Comparison of ENCODE assay signal across 20 cellular contexts in genomic region chr6:148457137-148457842, GRCh38.
A peak's percentile ranks its signal among the peaks of the same experiment; 100 is the strongest.
DNase-seq lines count a peak whose midpoint lies in the region; ATAC-seq and TF ChIP-seq lines count a peak whose summit lies in the region.
"Had no signal": no experiment of that assay in that cellular context is flagged by ENCODE, and none has a peak within 500 bp of the region (broad histone marks: within the 10 kb centered on the region; RNA-seq: fewer than 3 reads in every experiment).

No MANE protein-coding gene starts in this region.

- POLR2A ChIA-PET in activated CD4-positive, alpha-beta memory T cell treated with anti-CD3 and anti-CD28 coated beads for 36 hours (lab: Charles Lee), result interaction anchor here (1.6 kb wide), 1 partner anchor 16 kb away, joined by 8 read pairs; no protein-coding TSS in a partner anchor
- POLR2A ChIA-PET in activated CD4-positive, alpha-beta memory T cell treated with anti-CD3 and anti-CD28 coated beads, Interleukin-2, amount 10 ng/mL, durations not matched to agents 7 days and 5 days (lab: Charles Lee), result no interaction called here

- no peak overlapping the region for H3K9ac ChIP-seq in KMS-11

- no peaks in the 10 kb centered on the region for H3K4me1 ChIP-seq in KMS-11 (ENCODE audit: low read depth, poor library complexity, severe bottlenecking)

- no peak for TF ChIP-seq CTCF in KMS-11 (conservative IDR thresholded peaks at IDR 0.05; ENCODE audit: low read depth, low read length)
- no peak for TF ChIP-seq CTCF in cardiac fibroblast (IDR thresholded peaks at IDR 0.05; ENCODE audit: low read depth, low read length)

- peaks cover 7% of the 10 kb centered on the region; the same call in 1 of the 2 replicates for H3K27me3 ChIP-seq in KMS-11 (ENCODE audit: insufficient read depth, low read depth)
- H3K27me3 ChIP-seq: SJCRH30, upper lobe of right lung had no signal

- ATAC-seq in HG03520 (IDR thresholded peaks at IDR 0.05; ENCODE audit: unreplicated experiment) (no peak), HG03565 (IDR thresholded peaks at IDR 0.05; ENCODE audit: unreplicated experiment) (no peak)
- ATAC-seq: effector memory CD8-positive, alpha-beta T cell; left lobe of liver; mucosa of descending colon; upper lobe of right lung had no signal

- H3K4me2 ChIP-seq in KMS-11, result peak overlapping the region; percentile 2; the same call in 1 of the 2 replicates

- DNase-seq in activated CD4-positive, alpha-beta memory T cell treated with anti-CD3 and anti-CD28 coated beads for 36 hours, result no peak
- DNase-seq in activated CD4-positive, alpha-beta memory T cell treated with anti-CD3 and anti-CD28 coated beads, Interleukin-2, amount 10 ng/mL, durations not matched to agents 7 days and 5 days, result no peak
- DNase-seq in cardiac fibroblast (ENCODE audit: low read depth in 2 of 2) (peak; percentile 26 to 93), pulmonary artery endothelial cell (ENCODE audit: low read depth, low spot score) (peak; percentile 88), DMS 273 (lab: John Stamatoyannopoulos, UW; ENCODE audit: unreplicated experiment) (no peak)
- DNase-seq: CD4-positive, alpha-beta T cell; DMS79; effector memory CD8-positive, alpha-beta T cell; foreskin melanocyte; mucosa of descending colon; NCI-H187 treated with DMSO at 0.1 percent for 48 hours; retina; SJCRH30; stimulated activated CD4-positive, alpha-beta T cell treated with anti-CD3 and anti-CD28 coated beads, Interleukin-15, amount 100 ng/mL, for 24 hours; T-helper 9 cell; upper lobe of right lung had no signal

- no peaks in the 10 kb centered on the region for H3K36me3 Mint-ChIP-seq in activated CD4-positive, alpha-beta memory T cell treated with anti-CD3 and anti-CD28 coated beads for 36 hours
- H3K36me3 Mint-ChIP-seq in activated CD4-positive, alpha-beta memory T cell treated with anti-CD3 and anti-CD28 coated beads, Interleukin-2, amount 10 ng/mL, durations not matched to agents 7 days and 5 days (ENCODE audit: low read depth), result no peaks in the 10 kb centered on the region

- H3K4me3 Mint-ChIP-seq in activated CD4-positive, alpha-beta memory T cell treated with anti-CD3 and anti-CD28 coated beads for 36 hours, result no peak overlapping the region
- no peak overlapping the region for H3K4me3 Mint-ChIP-seq in activated CD4-positive, alpha-beta memory T cell treated with anti-CD3 and anti-CD28 coated beads, Interleukin-2, amount 10 ng/mL, durations not matched to agents 7 days and 5 days
- H3K4me3 Mint-ChIP-seq: CD4-positive, alpha-beta T cell; effector memory CD8-positive, alpha-beta T cell had no signal

- no peaks in the 10 kb centered on the region for H3K9me3 Mint-ChIP-seq in activated CD4-positive, alpha-beta memory T cell treated with anti-CD3 and anti-CD28 coated beads for 36 hours
- H3K9me3 Mint-ChIP-seq in activated CD4-positive, alpha-beta memory T cell treated with anti-CD3 and anti-CD28 coated beads, Interleukin-2, amount 10 ng/mL, durations not matched to agents 7 days and 5 days, result no peaks in the 10 kb centered on the region
- H3K9me3 Mint-ChIP-seq: CD4-positive, alpha-beta T cell; effector memory CD8-positive, alpha-beta T cell had no signal

- no peak overlapping the region for H2AFZ ChIP-seq in KMS-11 (ENCODE audit: low read depth)

- peak overlapping the region; percentile 33 for H3K27ac Mint-ChIP-seq in activated CD4-positive, alpha-beta memory T cell treated with anti-CD3 and anti-CD28 coated beads for 36 hours
- no peak overlapping the region for H3K27ac Mint-ChIP-seq in activated CD4-positive, alpha-beta memory T cell treated with anti-CD3 and anti-CD28 coated beads, Interleukin-2, amount 10 ng/mL, durations not matched to agents 7 days and 5 days
- H3K27ac Mint-ChIP-seq: CD4-positive, alpha-beta T cell; effector memory CD8-positive, alpha-beta T cell had no signal

- no peaks in the 10 kb centered on the region for H3K79me2 ChIP-seq in KMS-11 (ENCODE audit: insufficient read depth, low read depth)

- CTCF ChIA-PET in activated CD4-positive, alpha-beta memory T cell treated with anti-CD3 and anti-CD28 coated beads for 36 hours (lab: Charles Lee), result interaction anchor here (1.0 to 1.8 kb wide), 2 partner anchors 111 to 280 kb away, joined by 3 to 4 read pairs; no protein-coding TSS in a partner anchor
- CTCF ChIA-PET in activated CD4-positive, alpha-beta memory T cell treated with anti-CD3 and anti-CD28 coated beads, Interleukin-2, amount 10 ng/mL, durations not matched to agents 7 days and 5 days (lab: Charles Lee), result interaction anchor here (0.6 kb wide), 1 partner anchor 1652 kb away, joined by 4 read pairs; no protein-coding TSS in a partner anchor

- no peaks in the 10 kb centered on the region for H3K36me3 ChIP-seq in KMS-11 (ENCODE audit: insufficient read depth)
- H3K36me3 ChIP-seq: SJCRH30, upper lobe of right lung had no signal

- no peaks in the 10 kb centered on the region for H3K27me3 Mint-ChIP-seq in activated CD4-positive, alpha-beta memory T cell treated with anti-CD3 and anti-CD28 coated beads for 36 hours
- H3K27me3 Mint-ChIP-seq in activated CD4-positive, alpha-beta memory T cell treated with anti-CD3 and anti-CD28 coated beads, Interleukin-2, amount 10 ng/mL, durations not matched to agents 7 days and 5 days, result peaks cover 5% of the 10 kb centered on the region

- intact Hi-C loops in activated CD4-positive, alpha-beta memory T cell treated with anti-CD3 and anti-CD28 coated beads for 36 hours (cut with micrococcal nuclease), result loop anchor here (1.0 to 2.0 kb wide), 2 partner anchors 16 to 253 kb away; no protein-coding TSS in a partner anchor

- no peak overlapping the region for H3K27ac ChIP-seq in KMS-11
- H3K27ac ChIP-seq: SJCRH30, upper lobe of right lung had no signal

- peaks cover 8% of the 10 kb centered on the region for H3K4me1 Mint-ChIP-seq in activated CD4-positive, alpha-beta memory T cell treated with anti-CD3 and anti-CD28 coated beads for 36 hours (ENCODE audit: low read depth)
- H3K4me1 Mint-ChIP-seq in activated CD4-positive, alpha-beta memory T cell treated with anti-CD3 and anti-CD28 coated beads, Interleukin-2, amount 10 ng/mL, durations not matched to agents 7 days and 5 days, result peaks cover 10% of the 10 kb centered on the region

- no peaks in the 10 kb centered on the region for H4K20me1 ChIP-seq in KMS-11 (ENCODE audit: insufficient read depth)

- no peak overlapping the region for H3K4me3 ChIP-seq in KMS-11 (IDR thresholded peaks at IDR 0.05; ENCODE audit: insufficient read depth, low read depth, low read length)
- no peak overlapping the region for H3K4me3 ChIP-seq in cardiac fibroblast (replicated peaks in 1 of 2; ENCODE audit: low read depth in 2 of 2, low read length in 2 of 2)
- H3K4me3 ChIP-seq: mucosa of descending colon, SJCRH30, upper lobe of right lung had no signal

Comparison
In these comparisons a context has a peak if more than half of its experiments do, and no peak if none do; other contexts are left out.
1. DNase-seq: peak in cardiac fibroblast (2 of 2) and pulmonary artery endothelial cell (single experiment); none in activated CD4-positive, alpha-beta memory T cell treated with anti-CD3 and anti-CD28 coated beads for 36 hours (single experiment), activated CD4-positive, alpha-beta memory T cell treated with anti-CD3 and anti-CD28 coated beads, Interleukin-2, amount 10 ng/mL, durations not matched to agents 7 days and 5 days (single experiment) and DMS 273 (single experiment).